In genomic region chr6:35063701-35064507, GRCh38 we compare ENCODE assay signal across 1 cellular context.
TF ChIP-seq lines count a peak whose summit lies in the region.

No MANE protein-coding gene starts in this region.

TF ChIP-seq in GM23338, 12 proteins besides CTCF, POLR2A, EP300 and RAD21 (continued from another document):
- no peak for TF ChIP-seq CREB1 (CRISPR knock-in tag; IDR thresholded peaks at IDR 0.05; ENCODE audit: low read depth)
- no peak for TF ChIP-seq ZNF114 (CRISPR knock-in tag; IDR thresholded peaks at IDR 0.05)
- TF ChIP-seq EZH2phosphoT487 (IDR thresholded peaks at IDR 0.05; ENCODE audit: unreplicated experiment) = no peak
